Comparison of ENCODE assay signal across 4 cellular contexts in the genomic region with DNA sequence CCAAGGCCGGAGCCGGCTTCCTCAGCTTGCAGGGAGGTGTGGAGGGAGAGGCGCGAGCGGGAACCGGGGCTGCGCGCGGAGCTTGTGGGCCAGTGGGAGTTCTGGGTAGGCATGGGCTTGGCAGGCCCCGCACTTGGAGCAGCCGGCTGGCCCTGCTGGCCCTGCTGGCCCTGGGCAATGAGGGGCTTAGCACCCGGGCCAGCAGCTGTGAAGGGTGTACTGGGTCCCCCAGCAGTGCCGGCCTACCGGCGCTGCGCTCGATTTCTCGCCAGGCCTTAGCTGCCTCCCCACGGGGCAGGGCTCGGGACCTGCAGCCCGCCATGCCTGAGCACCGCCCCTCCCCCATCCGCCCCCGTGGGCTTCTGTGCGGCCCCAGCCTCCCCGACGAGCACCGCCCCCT.
DNase-seq lines count a peak whose midpoint lies in the region; FAIRE-seq and TF ChIP-seq lines count a peak whose summit lies in the region.
"Not testable (repeated sequence)": the region's sequence is repeated elsewhere in the genome, so short reads cannot be mapped to it uniquely, and the experiment has no call there.

No MANE protein-coding gene starts in this region.

- WGBS in trophoblast cell (ENCODE audit: extremely low coverage, insufficient coverage, insufficient read length): no CpG with 5 or more reads among the region's 28 CpGs
- WGBS in testis, 2 donors: 23 to 83% methylated on average over 4 to 23 of the region's 28 CpGs

- H3K9ac ChIP-seq in kidney (ENCODE audit: low read length in 2 of 2); trophoblast cell (ENCODE audit: low read length): not testable (repeated sequence)

- not testable (repeated sequence) for H3K4me2 ChIP-seq in trophoblast cell (ENCODE audit: low read length)

- TF ChIP-seq POLR2A in testis (IDR thresholded peaks at IDR 0.05): not testable (repeated sequence)

- not testable (repeated sequence) for H3K27me3 ChIP-seq in trophoblast cell (ENCODE audit: insufficient read depth, low read length); testis

- H3K79me1 ChIP-seq in trophoblast cell (ENCODE audit: low read length): not testable (repeated sequence)

- H2BK5ac ChIP-seq in trophoblast cell (ENCODE audit: low read depth, low read length, poor library complexity): not testable (repeated sequence)

- H3K23ac ChIP-seq in trophoblast cell (ENCODE audit: low read length): not testable (repeated sequence)

- not testable (repeated sequence) for H3K4me3 ChIP-seq in kidney (ENCODE audit: low read length in 2 of 2)
- H3K4me3 ChIP-seq in trophoblast cell (ENCODE audit: low read depth, low read length) (peak overlapping the region; percentile 26), testis (peak overlapping the region; percentile 18 to 26)

- H2BK120ac ChIP-seq in trophoblast cell (ENCODE audit: insufficient read depth, low read length, poor library complexity): not testable (repeated sequence)

- H4K91ac ChIP-seq in trophoblast cell (ENCODE audit: low read depth, low read length): not testable (repeated sequence)

- H2AK5ac ChIP-seq in trophoblast cell (ENCODE audit: low read length): not testable (repeated sequence)

- not testable (repeated sequence) for H3K27ac ChIP-seq in kidney (ENCODE audit: low read depth in 2 of 2, low read length in 2 of 2); trophoblast cell (ENCODE audit: low read depth, low read length); testis

- H4K12ac ChIP-seq in trophoblast cell (ENCODE audit: low read depth, low read length): not testable (repeated sequence)

- H3K9me3 ChIP-seq in kidney (ENCODE audit: control insufficient read depth in 1 of 2, low read length in 2 of 2); trophoblast cell (ENCODE audit: insufficient read depth, low read depth, low read length); testis: not testable (repeated sequence)

- H3K79me2 ChIP-seq in trophoblast cell (ENCODE audit: control insufficient read depth, insufficient read depth, low read length, poor library complexity): not testable (repeated sequence)

- FAIRE-seq in kidney (lab: Jason Lieb, UNC): not testable (repeated sequence)

- DNase-seq in activated gamma-delta T cell (lab: John Stamatoyannopoulos, UW): peak; percentile 9
- DNase-seq in kidney: peak; percentile 66
- DNase-seq in trophoblast cell, testis: not testable (repeated sequence)

- H3K18ac ChIP-seq in trophoblast cell (ENCODE audit: low read length): not testable (repeated sequence)

- not testable (repeated sequence) for H3K4ac ChIP-seq in trophoblast cell (ENCODE audit: low read depth, low read length)

- not testable (repeated sequence) for H3K14ac ChIP-seq in trophoblast cell (ENCODE audit: low read length)

- not testable (repeated sequence) for H2BK12ac ChIP-seq in trophoblast cell (ENCODE audit: low read length)

- not testable (repeated sequence) for H4K8ac ChIP-seq in trophoblast cell (ENCODE audit: low read depth, low read length)

- H3K4me1 ChIP-seq in kidney (ENCODE audit: control insufficient read depth in 1 of 2, insufficient read depth in 1 of 2, low read depth in 1 of 2, low read length in 2 of 2); trophoblast cell (ENCODE audit: control insufficient read depth in 1 of 2, insufficient read depth in 2 of 2, low read length in 2 of 2); testis: not testable (repeated sequence)

- not testable (repeated sequence) for TF ChIP-seq CTCF in kidney (IDR thresholded peaks at IDR 0.05; ENCODE audit: borderline replicate concordance, extremely low read depth, insufficient read depth); testis (IDR thresholded peaks at IDR 0.05)

- H3K36me3 ChIP-seq in kidney (ENCODE audit: control insufficient read depth in 1 of 2, insufficient read depth in 2 of 2, low read length in 2 of 2); trophoblast cell (ENCODE audit: control insufficient read depth in 1 of 2, insufficient read depth in 2 of 2, low read length in 2 of 2); testis (ENCODE audit: low read depth, missing control alignments): not testable (repeated sequence)

- intact Hi-C loops in kidney (cut with DNase I); testis (cut with DNase I; ENCODE audit: low total_unique reads): not testable (repeated sequence)

- H2AFZ ChIP-seq in trophoblast cell (ENCODE audit: insufficient read depth, low read length, poor library complexity): not testable (repeated sequence)
